ENCODE assay signal across 1 cellular context in the genomic region with DNA sequence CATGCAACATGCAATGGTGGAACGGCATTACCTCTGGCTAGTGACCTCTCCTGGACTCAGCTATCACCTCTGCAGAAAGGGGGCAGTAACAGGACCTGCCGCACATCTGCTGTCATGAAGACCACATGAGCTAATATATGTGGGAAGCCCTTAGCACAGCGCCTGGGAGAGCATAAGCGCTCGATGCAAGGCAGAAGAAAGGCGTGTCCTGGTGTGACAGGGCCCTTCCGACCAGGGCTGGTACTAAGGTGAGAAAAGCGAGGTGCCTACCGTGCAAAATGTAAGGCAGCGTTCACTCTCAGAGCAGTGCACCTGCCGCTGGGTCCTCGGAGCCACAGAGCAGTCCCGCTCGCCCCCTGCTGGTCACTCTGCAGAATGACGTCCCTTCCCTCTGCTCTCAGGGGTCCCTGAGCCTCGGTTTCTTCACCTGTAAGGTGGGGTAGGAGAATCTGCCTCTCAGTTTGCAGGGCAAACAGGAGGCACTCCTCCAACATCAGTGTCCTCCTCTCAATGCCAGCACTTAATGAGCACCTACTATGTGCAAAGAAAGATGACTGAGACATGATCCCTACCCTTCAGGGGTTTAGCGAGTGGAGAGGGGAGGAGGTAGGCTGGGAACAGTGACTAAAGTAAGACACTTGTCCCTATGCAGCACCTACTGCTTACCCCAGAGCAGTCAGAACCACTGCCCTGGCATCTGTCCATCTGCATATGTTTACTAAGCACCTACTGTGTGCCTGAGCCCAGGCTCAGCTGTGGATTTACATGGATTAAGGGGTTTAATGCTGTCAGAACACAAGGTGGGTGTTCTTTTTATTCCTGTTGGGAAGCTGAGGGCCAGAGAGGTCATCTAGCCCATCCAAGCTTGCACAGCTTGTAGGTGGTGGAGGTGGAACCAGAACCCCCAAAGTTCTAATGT.
A peak's percentile ranks its signal among the peaks of the same experiment; 100 is the strongest.
TF ChIP-seq lines count a peak whose summit lies in the region.

No MANE protein-coding gene starts in this region.

TF ChIP-seq in K562, 482 proteins besides CTCF, POLR2A, EP300 and RAD21 (continued from another document and continues in another):
- no peak for TF ChIP-seq POLR2AphosphoS5 (IDR thresholded peaks at IDR 0.05; ENCODE audit: control insufficient read depth, insufficient read depth, low read depth, low read length)
- TF ChIP-seq, protein P1, sequence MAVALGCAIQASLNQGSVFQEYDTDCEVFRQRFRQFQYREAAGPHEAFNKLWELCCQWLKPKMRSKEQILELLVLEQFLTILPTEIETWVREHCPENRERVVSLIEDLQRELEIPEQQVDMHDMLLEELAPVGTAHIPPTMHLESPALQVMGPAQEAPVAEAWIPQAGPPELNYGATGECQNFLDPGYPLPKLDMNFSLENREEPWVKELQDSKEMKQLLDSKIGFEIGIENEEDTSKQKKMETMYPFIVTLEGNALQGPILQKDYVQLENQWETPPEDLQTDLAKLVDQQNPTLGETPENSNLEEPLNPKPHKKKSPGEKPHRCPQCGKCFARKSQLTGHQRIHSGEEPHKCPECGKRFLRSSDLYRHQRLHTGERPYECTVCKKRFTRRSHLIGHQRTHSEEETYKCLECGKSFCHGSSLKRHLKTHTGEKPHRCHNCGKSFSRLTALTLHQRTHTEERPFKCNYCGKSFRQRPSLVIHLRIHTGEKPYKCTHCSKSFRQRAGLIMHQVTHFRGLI (CRISPR knock-in tag; IDR thresholded peaks at IDR 0.05): no peak
- no peak for TF ChIP-seq CXXC5 (CRISPR knock-in tag; IDR thresholded peaks at IDR 0.05)
- no peak for TF ChIP-seq DNMT1 (IDR thresholded peaks at IDR 0.05)
- no peak for TF ChIP-seq CBX3 (IDR thresholded peaks at IDR 0.05; ENCODE audit: borderline replicate concordance in 1 of 2, low read length in 2 of 2)
- TF ChIP-seq HNRNPL (IDR thresholded peaks at IDR 0.05; ENCODE audit: low read depth, low read length): no peak
- TF ChIP-seq, protein P2, sequence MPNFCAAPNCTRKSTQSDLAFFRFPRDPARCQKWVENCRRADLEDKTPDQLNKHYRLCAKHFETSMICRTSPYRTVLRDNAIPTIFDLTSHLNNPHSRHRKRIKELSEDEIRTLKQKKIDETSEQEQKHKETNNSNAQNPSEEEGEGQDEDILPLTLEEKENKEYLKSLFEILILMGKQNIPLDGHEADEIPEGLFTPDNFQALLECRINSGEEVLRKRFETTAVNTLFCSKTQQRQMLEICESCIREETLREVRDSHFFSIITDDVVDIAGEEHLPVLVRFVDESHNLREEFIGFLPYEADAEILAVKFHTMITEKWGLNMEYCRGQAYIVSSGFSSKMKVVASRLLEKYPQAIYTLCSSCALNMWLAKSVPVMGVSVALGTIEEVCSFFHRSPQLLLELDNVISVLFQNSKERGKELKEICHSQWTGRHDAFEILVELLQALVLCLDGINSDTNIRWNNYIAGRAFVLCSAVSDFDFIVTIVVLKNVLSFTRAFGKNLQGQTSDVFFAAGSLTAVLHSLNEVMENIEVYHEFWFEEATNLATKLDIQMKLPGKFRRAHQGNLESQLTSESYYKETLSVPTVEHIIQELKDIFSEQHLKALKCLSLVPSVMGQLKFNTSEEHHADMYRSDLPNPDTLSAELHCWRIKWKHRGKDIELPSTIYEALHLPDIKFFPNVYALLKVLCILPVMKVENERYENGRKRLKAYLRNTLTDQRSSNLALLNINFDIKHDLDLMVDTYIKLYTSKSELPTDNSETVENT (CRISPR knock-in tag; IDR thresholded peaks at IDR 0.05): no peak
- TF ChIP-seq ZNF644 (tag; IDR thresholded peaks at IDR 0.05; ENCODE audit: low read depth): no peak
- no peak for TF ChIP-seq ZNF146 (CRISPR knock-in tag; IDR thresholded peaks at IDR 0.05; ENCODE audit: unreplicated experiment)
- TF ChIP-seq GATAD2A (IDR thresholded peaks at IDR 0.05): peak; percentile 46; the same call in 1 of the 2 replicates
- TF ChIP-seq, protein P3, sequence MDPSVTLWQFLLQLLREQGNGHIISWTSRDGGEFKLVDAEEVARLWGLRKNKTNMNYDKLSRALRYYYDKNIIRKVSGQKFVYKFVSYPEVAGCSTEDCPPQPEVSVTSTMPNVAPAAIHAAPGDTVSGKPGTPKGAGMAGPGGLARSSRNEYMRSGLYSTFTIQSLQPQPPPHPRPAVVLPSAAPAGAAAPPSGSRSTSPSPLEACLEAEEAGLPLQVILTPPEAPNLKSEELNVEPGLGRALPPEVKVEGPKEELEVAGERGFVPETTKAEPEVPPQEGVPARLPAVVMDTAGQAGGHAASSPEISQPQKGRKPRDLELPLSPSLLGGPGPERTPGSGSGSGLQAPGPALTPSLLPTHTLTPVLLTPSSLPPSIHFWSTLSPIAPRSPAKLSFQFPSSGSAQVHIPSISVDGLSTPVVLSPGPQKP (CRISPR knock-in tag; IDR thresholded peaks at IDR 0.05): no peak
- TF ChIP-seq ATF7 (IDR thresholded peaks at IDR 0.05): peak; percentile 58
- TF ChIP-seq, protein P4, sequence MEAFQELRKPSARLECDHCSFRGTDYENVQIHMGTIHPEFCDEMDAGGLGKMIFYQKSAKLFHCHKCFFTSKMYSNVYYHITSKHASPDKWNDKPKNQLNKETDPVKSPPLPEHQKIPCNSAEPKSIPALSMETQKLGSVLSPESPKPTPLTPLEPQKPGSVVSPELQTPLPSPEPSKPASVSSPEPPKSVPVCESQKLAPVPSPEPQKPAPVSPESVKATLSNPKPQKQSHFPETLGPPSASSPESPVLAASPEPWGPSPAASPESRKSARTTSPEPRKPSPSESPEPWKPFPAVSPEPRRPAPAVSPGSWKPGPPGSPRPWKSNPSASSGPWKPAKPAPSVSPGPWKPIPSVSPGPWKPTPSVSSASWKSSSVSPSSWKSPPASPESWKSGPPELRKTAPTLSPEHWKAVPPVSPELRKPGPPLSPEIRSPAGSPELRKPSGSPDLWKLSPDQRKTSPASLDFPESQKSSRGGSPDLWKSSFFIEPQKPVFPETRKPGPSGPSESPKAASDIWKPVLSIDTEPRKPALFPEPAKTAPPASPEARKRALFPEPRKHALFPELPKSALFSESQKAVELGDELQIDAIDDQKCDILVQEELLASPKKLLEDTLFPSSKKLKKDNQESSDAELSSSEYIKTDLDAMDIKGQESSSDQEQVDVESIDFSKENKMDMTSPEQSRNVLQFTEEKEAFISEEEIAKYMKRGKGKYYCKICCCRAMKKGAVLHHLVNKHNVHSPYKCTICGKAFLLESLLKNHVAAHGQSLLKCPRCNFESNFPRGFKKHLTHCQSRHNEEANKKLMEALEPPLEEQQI (IDR thresholded peaks at IDR 0.05): no peak
- TF ChIP-seq CHCHD3 (CRISPR knock-in tag; IDR thresholded peaks at IDR 0.05): no peak
- no peak for TF ChIP-seq ZNF41 (CRISPR knock-in tag; conservative IDR thresholded peaks at IDR 0.05)
- TF ChIP-seq, protein P5, sequence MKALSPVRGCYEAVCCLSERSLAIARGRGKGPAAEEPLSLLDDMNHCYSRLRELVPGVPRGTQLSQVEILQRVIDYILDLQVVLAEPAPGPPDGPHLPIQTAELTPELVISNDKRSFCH (CRISPR knock-in tag; IDR thresholded peaks at IDR 0.05): no peak
- TF ChIP-seq, protein P5 (tag; IDR thresholded peaks at IDR 0.05): no peak
- no peak for TF ChIP-seq RFX5 (IDR thresholded peaks at IDR 0.05; ENCODE audit: low read depth, low read length)
- TF ChIP-seq STAG1 (CRISPR knock-in tag; IDR thresholded peaks at IDR 0.05; ENCODE audit: borderline replicate concordance): peak; percentile 92; the same call in 1 of the 2 replicates
- no peak for TF ChIP-seq NCOA4 (IDR thresholded peaks at IDR 0.05; ENCODE audit: partially characterized antibody)
- no peak for TF ChIP-seq MEF2D (tag; conservative IDR thresholded peaks at IDR 0.05; ENCODE audit: low read depth)
- TF ChIP-seq SUPT5H (IDR thresholded peaks at IDR 0.05): no peak
- TF ChIP-seq ZC3H8 (IDR thresholded peaks at IDR 0.05): no peak
- peak; percentile 77 for TF ChIP-seq SMC3 (conservative IDR thresholded peaks at IDR 0.05; ENCODE audit: insufficient read depth, low read depth, low read length)
- no peak for TF ChIP-seq ZNF316 (IDR thresholded peaks at IDR 0.05)
- TF ChIP-seq, protein P6, sequence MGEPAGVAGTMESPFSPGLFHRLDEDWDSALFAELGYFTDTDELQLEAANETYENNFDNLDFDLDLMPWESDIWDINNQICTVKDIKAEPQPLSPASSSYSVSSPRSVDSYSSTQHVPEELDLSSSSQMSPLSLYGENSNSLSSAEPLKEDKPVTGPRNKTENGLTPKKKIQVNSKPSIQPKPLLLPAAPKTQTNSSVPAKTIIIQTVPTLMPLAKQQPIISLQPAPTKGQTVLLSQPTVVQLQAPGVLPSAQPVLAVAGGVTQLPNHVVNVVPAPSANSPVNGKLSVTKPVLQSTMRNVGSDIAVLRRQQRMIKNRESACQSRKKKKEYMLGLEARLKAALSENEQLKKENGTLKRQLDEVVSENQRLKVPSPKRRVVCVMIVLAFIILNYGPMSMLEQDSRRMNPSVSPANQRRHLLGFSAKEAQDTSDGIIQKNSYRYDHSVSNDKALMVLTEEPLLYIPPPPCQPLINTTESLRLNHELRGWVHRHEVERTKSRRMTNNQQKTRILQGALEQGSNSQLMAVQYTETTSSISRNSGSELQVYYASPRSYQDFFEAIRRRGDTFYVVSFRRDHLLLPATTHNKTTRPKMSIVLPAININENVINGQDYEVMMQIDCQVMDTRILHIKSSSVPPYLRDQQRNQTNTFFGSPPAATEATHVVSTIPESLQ (CRISPR knock-in tag; IDR thresholded peaks at IDR 0.05): peak; percentile 69; the same call in 1 of the 2 replicates
- TF ChIP-seq, protein P7, sequence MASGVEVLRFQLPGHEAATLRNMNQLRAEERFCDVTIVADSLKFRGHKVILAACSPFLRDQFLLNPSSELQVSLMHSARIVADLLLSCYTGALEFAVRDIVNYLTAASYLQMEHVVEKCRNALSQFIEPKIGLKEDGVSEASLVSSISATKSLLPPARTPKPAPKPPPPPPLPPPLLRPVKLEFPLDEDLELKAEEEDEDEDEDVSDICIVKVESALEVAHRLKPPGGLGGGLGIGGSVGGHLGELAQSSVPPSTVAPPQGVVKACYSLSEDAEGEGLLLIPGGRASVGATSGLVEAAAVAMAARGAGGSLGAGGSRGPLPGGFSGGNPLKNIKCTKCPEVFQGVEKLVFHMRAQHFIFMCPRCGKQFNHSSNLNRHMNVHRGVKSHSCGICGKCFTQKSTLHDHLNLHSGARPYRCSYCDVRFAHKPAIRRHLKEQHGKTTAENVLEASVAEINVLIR (CRISPR knock-in tag; IDR thresholded peaks at IDR 0.05): no peak
- TF ChIP-seq YBX1 (IDR thresholded peaks at IDR 0.05): no peak
- TF ChIP-seq, protein P8, sequence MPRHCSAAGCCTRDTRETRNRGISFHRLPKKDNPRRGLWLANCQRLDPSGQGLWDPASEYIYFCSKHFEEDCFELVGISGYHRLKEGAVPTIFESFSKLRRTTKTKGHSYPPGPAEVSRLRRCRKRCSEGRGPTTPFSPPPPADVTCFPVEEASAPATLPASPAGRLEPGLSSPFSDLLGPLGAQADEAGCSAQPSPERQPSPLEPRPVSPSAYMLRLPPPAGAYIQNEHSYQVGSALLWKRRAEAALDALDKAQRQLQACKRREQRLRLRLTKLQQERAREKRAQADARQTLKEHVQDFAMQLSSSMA (CRISPR knock-in tag; IDR thresholded peaks at IDR 0.05): no peak
- no peak for TF ChIP-seq FOXA1 (IDR thresholded peaks at IDR 0.05; ENCODE audit: borderline replicate concordance)
- TF ChIP-seq LCOR (CRISPR knock-in tag; IDR thresholded peaks at IDR 0.05): no peak
- no peak for TF ChIP-seq TAF15 (IDR thresholded peaks at IDR 0.05; ENCODE audit: low read depth, low read length)
- TF ChIP-seq, protein P9, sequence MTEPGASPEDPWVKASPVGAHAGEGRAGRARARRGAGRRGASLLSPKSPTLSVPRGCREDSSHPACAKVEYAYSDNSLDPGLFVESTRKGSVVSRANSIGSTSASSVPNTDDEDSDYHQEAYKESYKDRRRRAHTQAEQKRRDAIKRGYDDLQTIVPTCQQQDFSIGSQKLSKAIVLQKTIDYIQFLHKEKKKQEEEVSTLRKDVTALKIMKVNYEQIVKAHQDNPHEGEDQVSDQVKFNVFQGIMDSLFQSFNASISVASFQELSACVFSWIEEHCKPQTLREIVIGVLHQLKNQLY (CRISPR knock-in tag; conservative IDR thresholded peaks at IDR 0.05): no peak
- TF ChIP-seq ZNF197 (CRISPR knock-in tag; IDR thresholded peaks at IDR 0.05; ENCODE audit: low read depth): no peak
- no peak for TF ChIP-seq SIX5 (IDR thresholded peaks at IDR 0.05; ENCODE audit: borderline replicate concordance in 1 of 2, insufficient read depth in 1 of 2, low read depth in 1 of 2, low read length in 2 of 2)
- TF ChIP-seq, protein P10, sequence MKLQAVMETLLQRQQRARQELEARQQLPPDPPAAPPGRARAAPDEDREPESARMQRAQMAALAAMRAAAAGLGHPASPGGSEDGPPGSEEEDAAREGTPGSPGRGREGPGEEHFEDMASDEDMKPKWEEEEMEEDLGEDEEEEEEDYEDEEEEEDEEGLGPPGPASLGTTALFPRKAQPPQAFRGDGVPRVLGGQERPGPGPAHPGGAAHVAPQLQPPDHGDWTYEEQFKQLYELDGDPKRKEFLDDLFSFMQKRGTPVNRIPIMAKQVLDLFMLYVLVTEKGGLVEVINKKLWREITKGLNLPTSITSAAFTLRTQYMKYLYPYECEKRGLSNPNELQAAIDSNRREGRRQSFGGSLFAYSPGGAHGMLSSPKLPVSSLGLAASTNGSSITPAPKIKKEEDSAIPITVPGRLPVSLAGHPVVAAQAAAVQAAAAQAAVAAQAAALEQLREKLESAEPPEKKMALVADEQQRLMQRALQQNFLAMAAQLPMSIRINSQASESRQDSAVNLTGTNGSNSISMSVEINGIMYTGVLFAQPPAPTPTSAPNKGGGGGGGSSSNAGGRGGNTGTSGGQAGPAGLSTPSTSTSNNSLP (IDR thresholded peaks at IDR 0.05; ENCODE audit: borderline replicate concordance, low read depth, low read length): no peak
- TF ChIP-seq, protein P11, sequence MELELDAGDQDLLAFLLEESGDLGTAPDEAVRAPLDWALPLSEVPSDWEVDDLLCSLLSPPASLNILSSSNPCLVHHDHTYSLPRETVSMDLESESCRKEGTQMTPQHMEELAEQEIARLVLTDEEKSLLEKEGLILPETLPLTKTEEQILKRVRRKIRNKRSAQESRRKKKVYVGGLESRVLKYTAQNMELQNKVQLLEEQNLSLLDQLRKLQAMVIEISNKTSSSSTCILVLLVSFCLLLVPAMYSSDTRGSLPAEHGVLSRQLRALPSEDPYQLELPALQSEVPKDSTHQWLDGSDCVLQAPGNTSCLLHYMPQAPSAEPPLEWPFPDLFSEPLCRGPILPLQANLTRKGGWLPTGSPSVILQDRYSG (tag; conservative IDR thresholded peaks at IDR 0.05; ENCODE audit: low read depth): no peak
- TF ChIP-seq FUS (optimal IDR thresholded peaks at IDR 0.05; ENCODE audit: low read depth, low read length): no peak
- TF ChIP-seq ZNF589 (CRISPR knock-in tag; IDR thresholded peaks at IDR 0.05; ENCODE audit: low read depth): no peak
- TF ChIP-seq, protein P12, sequence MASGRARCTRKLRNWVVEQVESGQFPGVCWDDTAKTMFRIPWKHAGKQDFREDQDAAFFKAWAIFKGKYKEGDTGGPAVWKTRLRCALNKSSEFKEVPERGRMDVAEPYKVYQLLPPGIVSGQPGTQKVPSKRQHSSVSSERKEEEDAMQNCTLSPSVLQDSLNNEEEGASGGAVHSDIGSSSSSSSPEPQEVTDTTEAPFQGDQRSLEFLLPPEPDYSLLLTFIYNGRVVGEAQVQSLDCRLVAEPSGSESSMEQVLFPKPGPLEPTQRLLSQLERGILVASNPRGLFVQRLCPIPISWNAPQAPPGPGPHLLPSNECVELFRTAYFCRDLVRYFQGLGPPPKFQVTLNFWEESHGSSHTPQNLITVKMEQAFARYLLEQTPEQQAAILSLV (tag; IDR thresholded peaks at IDR 0.05): no peak
- no peak for TF ChIP-seq PHB (CRISPR knock-in tag; IDR thresholded peaks at IDR 0.05)
- no peak for TF ChIP-seq SREBF2 (CRISPR knock-in tag; IDR thresholded peaks at IDR 0.05)
- TF ChIP-seq FOXK2 (conservative IDR thresholded peaks at IDR 0.05 in 1 of 2, IDR thresholded peaks at IDR 0.05 in 1 of 2; ENCODE audit: low read depth in 2 of 2): no peak
- no peak for TF ChIP-seq ZNF77 (CRISPR knock-in tag; IDR thresholded peaks at IDR 0.05)
- TF ChIP-seq MTA1 (IDR thresholded peaks at IDR 0.05; ENCODE audit: borderline replicate concordance): no peak
- no peak for TF ChIP-seq ZNF311 (CRISPR knock-in tag; IDR thresholded peaks at IDR 0.05)
